In the genomic region with DNA sequence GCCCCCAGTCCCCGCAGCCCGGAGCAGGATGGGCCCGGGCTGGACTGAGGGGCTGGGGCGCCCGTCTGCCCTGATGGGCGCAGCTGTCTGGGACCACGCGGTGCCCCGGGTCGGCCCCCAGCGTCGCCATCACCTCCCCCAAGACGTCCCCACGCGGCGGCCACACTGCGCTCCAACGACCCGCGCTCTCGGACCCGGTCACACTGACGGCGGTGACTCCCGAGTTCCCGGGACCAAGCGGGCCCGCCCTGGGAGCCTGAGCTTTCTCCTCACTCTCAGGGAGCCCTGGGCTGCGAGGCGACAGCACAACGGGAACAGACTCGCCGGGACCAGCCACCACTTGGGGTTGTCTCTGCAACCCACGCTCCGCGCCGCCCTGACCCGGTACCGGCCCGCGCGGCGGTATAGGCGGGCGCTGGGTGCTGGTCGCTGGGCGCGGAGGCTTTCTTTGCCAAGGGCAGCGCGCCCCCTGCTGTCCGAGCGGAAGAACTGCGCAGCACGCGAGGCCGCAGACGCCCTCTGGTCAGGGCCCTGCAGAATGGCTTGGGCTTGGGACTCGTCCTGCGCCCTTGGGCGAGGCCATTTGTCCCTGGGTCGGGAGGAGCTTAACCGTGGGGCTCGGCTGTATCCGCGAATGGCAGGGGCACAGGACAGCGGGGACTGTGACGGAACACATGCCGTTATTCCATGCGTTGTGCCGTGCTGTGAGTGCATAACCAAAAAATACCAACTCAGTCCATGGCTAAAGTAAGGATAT, we compare ENCODE assay signal across 8 cellular contexts. TPM values are rescaled to one million over a fixed set of nuclear protein-coding genes. Genes with fewer than 3 reads are reported as not detected.
A peak's percentile ranks its signal among the peaks of the same experiment; 100 is the strongest.
DNase-seq lines count a peak whose midpoint lies in the region; ATAC-seq and TF ChIP-seq lines count a peak whose summit lies in the region.

No MANE protein-coding gene starts in this region.

- H3K4me1 Mint-ChIP-seq in CD4-positive, CD25-positive, alpha-beta regulatory T cell: peaks cover 0 to 7% (median 0%) of the 10 kb centered on the region in 4 donors
- no peaks in the 10 kb centered on the region for H3K4me1 Mint-ChIP-seq in activated T-cell treated with anti-CD3 and anti-CD28 coated beads, Interleukin-2, amount 50 U/mL, for 4 hours (ENCODE audit: low read depth)

- H3K4me3 Mint-ChIP-seq in CD4-positive, CD25-positive, alpha-beta regulatory T cell: peak overlapping the region in 1 of 4 donors; percentile 66
- H3K4me3 Mint-ChIP-seq in activated T-cell treated with anti-CD3 and anti-CD28 coated beads, Interleukin-2, amount 50 U/mL, for 4 hours: peak overlapping the region; percentile 52

- no peak for TF ChIP-seq POLR2A in esophagus muscularis mucosa (IDR thresholded peaks at IDR 0.05; ENCODE audit: low read depth)

- BruUV-seq in PC-3 (replicated peaks; lab: Mats Ljungman, UMichigan): no TSS peak

- no peaks in the 10 kb centered on the region for H3K36me3 ChIP-seq in CD4-positive, CD25-positive, alpha-beta regulatory T cell (ENCODE audit: control insufficient read depth, insufficient read depth, low read length)
- no peaks in the 10 kb centered on the region for H3K36me3 ChIP-seq in PC-3 (ENCODE audit: low read depth, low read length)
- no peaks in the 10 kb centered on the region for H3K36me3 ChIP-seq in esophagus muscularis mucosa
- H3K36me3 ChIP-seq in muscle layer of colon (ENCODE audit: insufficient read depth, low read length): no peaks in the 10 kb centered on the region

- no peaks in the 10 kb centered on the region for H3K79me2 ChIP-seq in PC-3 (ENCODE audit: low read length)

- no peak overlapping the region for H3K27ac ChIP-seq in CD4-positive, CD25-positive, alpha-beta regulatory T cell (ENCODE audit: insufficient read depth, low read length, poor library complexity, severe bottlenecking)
- H3K27ac ChIP-seq in HL-60 (replicated peaks) (no peak overlapping the region), PC-3 (ENCODE audit: low read length) (no peak overlapping the region), esophagus muscularis mucosa (replicated peaks in 1 of 4) (peak overlapping the region in 3 of 4 donors; percentile 37 to 60 (median 48)), muscle layer of colon (ENCODE audit: low read depth, low read length) (peak overlapping the region; percentile 51)

- peak; percentile 56 to 70 (median 68) for DNase-seq in CD4-positive, CD25-positive, alpha-beta regulatory T cell
- DNase-seq in HL-60 (ENCODE audit: low read depth in 1 of 2, low spot score in 1 of 2) (peak; percentile 77 to 79), PC-3 (peak; percentile 83), esophagus muscularis mucosa (ENCODE audit: extremely low spot score) (peak; percentile 94)
- DNase-seq in activated T-cell treated with anti-CD3 and anti-CD28 coated beads, Interleukin-2, amount 50 U/mL, for 4 hours: peak; percentile 73
- DNase-seq in stimulated activated CD8-positive, alpha-beta memory T cell treated with anti-CD3 and anti-CD28 coated beads, Interleukin-4, amount 100 ng/mL, for 4 hours (ENCODE audit: low read depth in 2 of 2, low spot score in 1 of 2): peak; percentile 42 to 48

- intact Hi-C loops in PC-3 (cut with micrococcal nuclease): loop anchor here (1.0 to 5.0 kb wide), 4 partner anchors 44 to 382 kb away; no protein-coding TSS in a partner anchor
- intact Hi-C loops in esophagus muscularis mucosa (cut with DNase I): loop anchor here (2.0 to 5.0 kb wide), 4 partner anchors 42 to 307 kb away; a partner anchor contains a TSS

- no peak overlapping the region for H3K27ac Mint-ChIP-seq in CD4-positive, CD25-positive, alpha-beta regulatory T cell

- ATAC-seq in CD4-positive, CD25-positive, alpha-beta regulatory T cell (ENCODE audit: low read depth in 2 of 2): peak; percentile 87 to 91
- ATAC-seq in GM19395 (IDR thresholded peaks at IDR 0.05; ENCODE audit: unreplicated experiment): peak; percentile 71
- ATAC-seq in PC-3: peak; percentile 93
- ATAC-seq in activated T-cell treated with anti-CD3 and anti-CD28 coated beads, Interleukin-2, amount 50 U/mL, for 4 hours: peak; percentile 89 to 90

- H4K20me1 ChIP-seq in PC-3 (ENCODE audit: low read length): no peaks in the 10 kb centered on the region

- H2AFZ ChIP-seq in PC-3 (ENCODE audit: low read length): peak overlapping the region; percentile 97

- H3K36me3 Mint-ChIP-seq in CD4-positive, CD25-positive, alpha-beta regulatory T cell: no peaks in the 10 kb centered on the region
- H3K36me3 Mint-ChIP-seq in activated T-cell treated with anti-CD3 and anti-CD28 coated beads, Interleukin-2, amount 50 U/mL, for 4 hours (ENCODE audit: insufficient read depth): no peaks in the 10 kb centered on the region

- POLR2A ChIA-PET in PC-3 (lab: Charles Lee; ENCODE audit: unreplicated experiment): interaction anchor here (0.7 kb wide), 1 partner anchor 34 kb away, joined by 3 read pairs; no protein-coding TSS in a partner anchor

- TF ChIP-seq EP300 in esophagus muscularis mucosa (IDR thresholded peaks at IDR 0.05): no peak

- TF ChIP-seq CTCF in HL-60 (IDR thresholded peaks at IDR 0.05; ENCODE audit: insufficient read depth, low read length) (peak; percentile 91), PC-3 (conservative IDR thresholded peaks at IDR 0.05; ENCODE audit: low read depth, low read length) (peak; percentile 94), esophagus muscularis mucosa (IDR thresholded peaks at IDR 0.05) (peak in 2 of 3 experiments; percentile 97 to 98)

- CTCF ChIA-PET in PC-3 (lab: Charles Lee): interaction anchor here (0.6 to 1.6 kb wide), 10 partner anchors 25 to 338 kb away, joined by 3 to 36 read pairs (median 4); a partner anchor contains a TSS

- no peaks in the 10 kb centered on the region for H3K9me3 Mint-ChIP-seq in CD4-positive, CD25-positive, alpha-beta regulatory T cell
- H3K9me3 Mint-ChIP-seq in activated T-cell treated with anti-CD3 and anti-CD28 coated beads, Interleukin-2, amount 50 U/mL, for 4 hours: no peaks in the 10 kb centered on the region

- no peaks in the 10 kb centered on the region for H3K27me3 ChIP-seq in CD4-positive, CD25-positive, alpha-beta regulatory T cell (ENCODE audit: control insufficient read depth, insufficient read depth, low read length)
- no peaks in the 10 kb centered on the region for H3K27me3 ChIP-seq in HL-60 (ENCODE audit: insufficient read depth, poor library complexity, severe bottlenecking)
- H3K27me3 ChIP-seq in PC-3 (ENCODE audit: low read length): no peaks in the 10 kb centered on the region
- H3K27me3 ChIP-seq in esophagus muscularis mucosa: no peaks in the 10 kb centered on the region
- H3K27me3 ChIP-seq in muscle layer of colon (ENCODE audit: control insufficient read depth in 1 of 2, insufficient read depth in 2 of 2, low read length in 2 of 2): no peaks in the 10 kb centered on the region

- H3K9ac ChIP-seq in PC-3 (ENCODE audit: low read length) (peak overlapping the region; percentile 80), muscle layer of colon (ENCODE audit: low read length) (no peak overlapping the region)

- peaks cover 24% of the 10 kb centered on the region for H3K27me3 Mint-ChIP-seq in CD4-positive, CD25-positive, alpha-beta regulatory T cell
- H3K27me3 Mint-ChIP-seq in activated T-cell treated with anti-CD3 and anti-CD28 coated beads, Interleukin-2, amount 50 U/mL, for 4 hours (ENCODE audit: low read depth): peaks cover 23% of the 10 kb centered on the region

- peaks cover 9% of the 10 kb centered on the region for H3K4me1 ChIP-seq in CD4-positive, CD25-positive, alpha-beta regulatory T cell (ENCODE audit: control insufficient read depth, insufficient read depth, low read length, poor library complexity, severe bottlenecking)
- H3K4me1 ChIP-seq in PC-3 (ENCODE audit: insufficient read depth, low read length) (peaks cover 13% of the 10 kb centered on the region; the same call in 1 of the 2 replicates), esophagus muscularis mucosa (peaks cover 10 to 21% (median 16%) of the 10 kb centered on the region in 4 donors), muscle layer of colon (ENCODE audit: insufficient read depth, low read length) (no peaks in the 10 kb centered on the region)

- no peaks in the 10 kb centered on the region for H3F3A ChIP-seq in PC-3 (ENCODE audit: low read length, unreplicated experiment)

- H3K4me3 ChIP-seq in CD4-positive, CD25-positive, alpha-beta regulatory T cell (ENCODE audit: low read depth, low read length): no peak overlapping the region
- H3K4me3 ChIP-seq in HL-60 (replicated peaks; ENCODE audit: insufficient read depth, low read length): peak overlapping the region; percentile 54
- H3K4me3 ChIP-seq in PC-3 (ENCODE audit: low read length): peak overlapping the region; percentile 74
- peak overlapping the region; percentile 59 to 66 (median 62) for H3K4me3 ChIP-seq in esophagus muscularis mucosa
- peak overlapping the region; percentile 58 to 63 for H3K4me3 ChIP-seq in muscle layer of colon (ENCODE audit: low read depth in 1 of 2, low read length in 2 of 2)

- WGBS in esophagus muscularis mucosa: 3% methylated on average over 27 of the region's 70 CpGs

- peak overlapping the region; percentile 96 for H3K4me2 ChIP-seq in PC-3 (ENCODE audit: low read length)

- no peaks in the 10 kb centered on the region for H3K9me3 ChIP-seq in CD4-positive, CD25-positive, alpha-beta regulatory T cell (ENCODE audit: control insufficient read depth in 2 of 2, low read length in 2 of 2)
- H3K9me3 ChIP-seq in PC-3 (ENCODE audit: low read length): no peaks in the 10 kb centered on the region
- H3K9me3 ChIP-seq in esophagus muscularis mucosa: no peaks in the 10 kb centered on the region
- H3K9me3 ChIP-seq in muscle layer of colon (ENCODE audit: low read length): no peaks in the 10 kb centered on the region

- no peaks in the 10 kb centered on the region for H3K9me2 ChIP-seq in PC-3 (replicated peaks; ENCODE audit: low read length)

RNA-seq across cellular contexts. Expression of a gene that starts 54.8 kb away (rescaled TPM):
- not detected for total RNA-seq in CD4-positive, CD25-positive, alpha-beta regulatory T cell
- polyA plus RNA-seq in CD4-positive, CD25-positive, alpha-beta regulatory T cell: not detected
- total RNA-seq in PC-3 (2014; rRNA removed) (not detected in 2 replicates), esophagus muscularis mucosa (under 1 TPM in 1 of 4 donors, not detected in 3; 0.06 TPM)
- not detected for total RNA-seq in activated T-cell treated with anti-CD3 and anti-CD28 coated beads, Interleukin-2, amount 50 U/mL, for 4 hours

RNA-seq across cellular contexts. Expression of a gene that starts 57.5 kb away (rescaled TPM):
- 5.1 TPM for total RNA-seq in CD4-positive, CD25-positive, alpha-beta regulatory T cell
- 10 to 100 TPM in 2 of 4 donors, 1 to 10 TPM in 2; 5.3 to 14.6 (median 8.5) TPM for polyA plus RNA-seq in CD4-positive, CD25-positive, alpha-beta regulatory T cell
- 38.2 and 45.6 TPM in 2 replicates for total RNA-seq in PC-3 (2014; rRNA removed)
- 10 to 100 TPM in 1 of 3 donors, 1 to 10 TPM in 2; 7.3 to 11.4 (median 9.8) TPM for total RNA-seq in activated T-cell treated with anti-CD3 and anti-CD28 coated beads, Interleukin-2, amount 50 U/mL, for 4 hours
- total RNA-seq in esophagus muscularis mucosa: 100 to 1,000 TPM in 3 of 4 donors, 10 to 100 TPM in 1; 90.1 to 317 (median 165) TPM

Comparison
In these comparisons a context has a peak if more than half of its experiments do, and no peak if none do; other contexts are left out.
1. H3K27ac ChIP-seq: peak in esophagus muscularis mucosa (3 of 4) and muscle layer of colon (single experiment); none in CD4-positive, CD25-positive, alpha-beta regulatory T cell (single experiment), HL-60 (single experiment) and PC-3 (single experiment).
2. Peak in every context shown above with its lines, with median percentiles within 50 percentile points of each other: ATAC-seq, DNase-seq and CTCF ChIP-seq.